Comparison of ENCODE assay signal across 8 cellular contexts in genomic region chr1:234970371-234970730, GRCh38.
A peak's percentile ranks its signal among the peaks of the same experiment; 100 is the strongest.
DNase-seq lines count a peak whose midpoint lies in the region; ATAC-seq, FAIRE-seq and TF ChIP-seq lines count a peak whose summit lies in the region.

No MANE protein-coding gene starts in this region.

- no peaks in the 10 kb centered on the region for H3K9me3 Mint-ChIP-seq in CD4-positive, alpha-beta memory T cell

- peak overlapping the region; percentile 14 to 91 (median 69) for H3K27ac Mint-ChIP-seq in CD4-positive, alpha-beta memory T cell

- TF ChIP-seq POLR2A in esophagus squamous epithelium (IDR thresholded peaks at IDR 0.05): no peak

- FAIRE-seq in pancreas (lab: Jason Lieb, UNC): no peak

- TF ChIP-seq CTCF in RWPE1 (conservative IDR thresholded peaks at IDR 0.05; ENCODE audit: low read depth) (no peak), esophagus squamous epithelium (IDR thresholded peaks at IDR 0.05) (no peak), pancreas (IDR thresholded peaks at IDR 0.05) (no peak)

- H3K27ac ChIP-seq in CD4-positive, alpha-beta memory T cell (ENCODE audit: low read depth, low read length): peak overlapping the region; percentile 27
- peak overlapping the region; percentile 75 for H3K27ac ChIP-seq in RWPE1
- H3K27ac ChIP-seq in esophagus squamous epithelium: peak overlapping the region; percentile 77 to 90 (median 86)
- H3K27ac ChIP-seq in pancreas: peak overlapping the region; percentile 71 to 90 (median 86)

- POLR2A ChIA-PET in CD4-positive, alpha-beta memory T cell (lab: Charles Lee; ENCODE audit: partially characterized antibody): interaction anchor here (0.6 to 4.2 kb wide), 9 partner anchors 10 to 492 kb away, joined by 3 to 23 read pairs (median 4); partner anchors contain the start of gene IRF2BP2
- POLR2A ChIA-PET in RWPE1 (lab: Yijun Ruan, JAX; ENCODE audit: low non-redundant PET): no interaction called here

- no peak overlapping the region for H3K4me3 ChIP-seq in CD4-positive, alpha-beta memory T cell (ENCODE audit: low read length in 2 of 2)
- peak overlapping the region; percentile 24 to 57 (median 38) for H3K4me3 ChIP-seq in esophagus squamous epithelium
- peak overlapping the region in 2 of 4 donors; percentile 26 to 31 for H3K4me3 ChIP-seq in pancreas

- no peaks in the 10 kb centered on the region for H3K27me3 ChIP-seq in CD4-positive, alpha-beta memory T cell (ENCODE audit: insufficient read depth, low read length)
- H3K27me3 ChIP-seq in esophagus squamous epithelium: no peaks in the 10 kb centered on the region
- H3K27me3 ChIP-seq in pancreas: no peaks in the 10 kb centered on the region

- no peaks in the 10 kb centered on the region for H3K36me3 Mint-ChIP-seq in CD4-positive, alpha-beta memory T cell

- no peaks in the 10 kb centered on the region for H3K27me3 Mint-ChIP-seq in CD4-positive, alpha-beta memory T cell

- intact Hi-C loops in CD4-positive, alpha-beta memory T cell (cut with micrococcal nuclease): no loop called here
- intact Hi-C loops in esophagus squamous epithelium (cut with DNase I): loop anchor here (10.0 kb wide), 1 partner anchor 246 kb away; no protein-coding TSS in a partner anchor
- intact Hi-C loops in pancreas (cut with DNase I): loop anchor here in 1 of 3 donors (5.0 kb wide), 1 partner anchor 97 kb away; no protein-coding TSS in a partner anchor

- CTCF ChIA-PET in CD4-positive, alpha-beta memory T cell (lab: Charles Lee; ENCODE audit: partially characterized antibody): interaction anchor here (0.7 to 1.7 kb wide), 4 partner anchors 8 to 114 kb away, joined by 3 to 4 read pairs (median 3); no protein-coding TSS in a partner anchor
- CTCF ChIA-PET in RWPE1 (lab: Yijun Ruan, JAX): interaction anchor here (1.0 kb wide), 1 partner anchor 13 kb away, joined by 3 read pairs; no protein-coding TSS in a partner anchor

- H3K9me3 ChIP-seq in CD4-positive, alpha-beta memory T cell (ENCODE audit: control insufficient read depth in 1 of 2, low read length in 2 of 2): no peaks in the 10 kb centered on the region
- H3K9me3 ChIP-seq in esophagus squamous epithelium (no peaks in the 10 kb centered on the region), pancreas (no peaks in the 10 kb centered on the region)

- 9 to 14% methylated on average over 5 of the region's 5 CpGs for WGBS in esophagus squamous epithelium, 2 donors
- 8 to 17% methylated on average over 5 of the region's 5 CpGs for WGBS in pancreas, 2 donors

- H3K4me3 Mint-ChIP-seq in CD4-positive, alpha-beta memory T cell: peak overlapping the region in 6 of 8 donors; percentile 43 to 73 (median 54)

- DNase-seq in CD4-positive, alpha-beta memory T cell: no peak
- DNase-seq in RWPE1 (ENCODE audit: low spot score) (no peak), esophagus squamous epithelium (lab: John Stamatoyannopoulos, UW) (no peak), pancreas (no peak), cortex of kidney (lab: John Stamatoyannopoulos, UW) (no peak), NCI-H524 treated with DMSO at 0.1 percent for 48 hours (lab: John Stamatoyannopoulos, UW) (no peak)

- H3K4me1 ChIP-seq in CD4-positive, alpha-beta memory T cell (ENCODE audit: insufficient read depth, low read length): peaks cover 59% of the 10 kb centered on the region
- H3K4me1 ChIP-seq in esophagus squamous epithelium (peaks cover 34 to 67% (median 44%) of the 10 kb centered on the region in 3 donors), pancreas (peaks cover 14 to 42% (median 32%) of the 10 kb centered on the region in 3 donors)

- no peaks in the 10 kb centered on the region for H3K36me3 ChIP-seq in CD4-positive, alpha-beta memory T cell (ENCODE audit: insufficient read depth, low read length)
- H3K36me3 ChIP-seq in esophagus squamous epithelium (no peaks in the 10 kb centered on the region), pancreas (no peaks in the 10 kb centered on the region)

- ATAC-seq in pancreas: peak; percentile 17 to 25 (median 20)
- no peak for ATAC-seq in GM21367 (IDR thresholded peaks at IDR 0.05; ENCODE audit: unreplicated experiment)
- ATAC-seq in GM21619 (IDR thresholded peaks at IDR 0.05; ENCODE audit: unreplicated experiment): no peak

- H3K4me1 Mint-ChIP-seq in CD4-positive, alpha-beta memory T cell: peaks cover 28 to 69% (median 38%) of the 10 kb centered on the region in 4 donors

Comparison
In these comparisons a context has a peak if more than half of its experiments do, and no peak if none do; other contexts are left out.
1. H3K27ac ChIP-seq: peak in every context shown above with its lines; median percentile 86 in esophagus squamous epithelium; 86 in pancreas; 75 in RWPE1; 27 in CD4-positive, alpha-beta memory T cell.
2. H3K4me3 ChIP-seq: peak in esophagus squamous epithelium (4 of 4); none in CD4-positive, alpha-beta memory T cell (0 of 2).
3. ATAC-seq: peak in pancreas (4 of 4); none in GM21367 (single experiment) and GM21619 (single experiment).